ENCODE assay signal across 13 cellular contexts in genomic region chr5:119583684-119584083, GRCh38. TPM values are rescaled to one million over a fixed set of nuclear protein-coding genes. Genes with fewer than 3 reads are reported as not detected.
DNase-seq lines count a peak whose midpoint lies in the region; ATAC-seq, FAIRE-seq and TF ChIP-seq lines count a peak whose summit lies in the region.
"Had no signal": no experiment of that assay in that cellular context is flagged by ENCODE, and none has a peak within 500 bp of the region (broad histone marks: within the 10 kb centered on the region; RNA-seq: fewer than 3 reads in every experiment).

No MANE protein-coding gene starts in this region.

- ATAC-seq in GM18498 (IDR thresholded peaks at IDR 0.05; ENCODE audit: unreplicated experiment): peak; percentile 85
- peak; percentile 80 for ATAC-seq in GM21381 (IDR thresholded peaks at IDR 0.05; ENCODE audit: unreplicated experiment)
- peak; percentile 55 for ATAC-seq in HG03039 (IDR thresholded peaks at IDR 0.05; ENCODE audit: unreplicated experiment)
- no peak for ATAC-seq in stimulated activated naive CD8-positive, alpha-beta T cell treated with anti-CD3 and anti-CD28 coated beads, Interleukin-15, Interleukin-2, amounts not matched to agents 100 U/mL and 50 U/mL, for 24 hours
- ATAC-seq: heart right ventricle had no signal

- TF ChIP-seq CTCF in D721Med (IDR thresholded peaks at IDR 0.05; ENCODE audit: insufficient read depth, missing control alignments): no peak

- DNase-seq in astrocyte of the hippocampus (ENCODE audit: low read depth, low spot score) (peak; percentile 15), SK-N-DZ (ENCODE audit: low spot score) (no peak), D721Med (ENCODE audit: insufficient read length, low spot score) (no peak)
- DNase-seq in stimulated activated naive CD8-positive, alpha-beta T cell treated with anti-CD3 and anti-CD28 coated beads, Interleukin-15, Interleukin-2, amounts not matched to agents 100 U/mL and 50 U/mL, for 24 hours: no peak
- DNase-seq in stimulated activated naive CD4-positive, alpha-beta T cell treated with Interleukin-2 at 50 U/mL for 16 hours (lab: John Stamatoyannopoulos, UW): no peak
- DNase-seq: activated B cell treated with CpG ODN at 0.5 μM for 24 hours, heart right ventricle, midbrain, NCI-H187 treated with DMSO at 0.1 percent for 48 hours, Peyer's patch had no signal

- no peak for FAIRE-seq in D721Med (lab: Jason Lieb, UNC)

RNA-seq across cellular contexts. Expression of gene FAM170A, which starts 45.7 kb away (rescaled TPM):
- polyA plus RNA-seq in SK-N-DZ (2014; cell fraction: cytosol; rRNA removed): not detected in 2 replicates
- not detected in 2 replicates for polyA plus RNA-seq in SK-N-DZ (2014; cell fraction: nucleus; rRNA removed)
- polyA plus RNA-seq: heart right ventricle had no signal
